1 cellular context compared by ENCODE assay signal in the genomic region with DNA sequence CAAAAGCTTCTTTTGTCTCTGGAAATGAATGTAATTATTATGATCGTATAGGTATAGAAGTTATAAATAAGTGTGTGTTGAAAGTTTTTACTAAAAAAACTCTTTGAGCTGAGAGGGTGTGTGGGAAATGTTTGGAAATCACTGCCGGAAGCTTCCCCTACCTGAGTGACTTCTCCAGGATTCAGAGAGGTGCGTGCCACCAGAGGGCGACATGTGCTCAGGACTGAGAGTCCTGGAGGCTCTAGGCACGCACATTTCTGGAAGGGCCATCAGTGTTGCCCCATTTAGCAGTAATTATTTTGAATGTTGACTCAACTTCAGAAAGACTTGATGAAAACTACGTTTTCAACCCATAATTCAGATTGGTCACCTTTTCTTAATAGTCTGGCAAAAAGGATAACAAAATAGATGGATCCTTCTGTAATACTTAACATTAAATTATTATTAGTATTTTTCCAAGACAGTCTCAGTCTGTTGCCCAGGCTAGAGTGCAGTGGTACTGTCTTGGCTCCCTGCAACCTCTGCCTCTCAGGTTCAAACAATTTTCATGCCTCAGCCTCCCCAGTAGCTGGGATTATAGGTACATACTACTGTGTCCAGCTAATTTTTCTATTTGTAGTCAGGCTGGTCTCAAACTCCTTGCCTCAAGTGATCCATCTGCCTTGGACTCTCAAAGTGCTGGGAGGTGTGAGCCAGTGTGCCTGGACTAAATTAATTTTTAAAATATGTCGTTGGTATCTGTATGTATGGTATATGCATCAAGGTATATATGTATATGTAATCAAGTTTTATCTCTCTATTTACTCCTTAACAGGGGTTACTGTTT.
TF ChIP-seq lines count a peak whose summit lies in the region.

No MANE protein-coding gene starts in this region.

TF ChIP-seq in GM12878, 131 proteins besides CTCF, POLR2A, EP300 and RAD21 (continued from another document):
- TF ChIP-seq, protein P1, sequence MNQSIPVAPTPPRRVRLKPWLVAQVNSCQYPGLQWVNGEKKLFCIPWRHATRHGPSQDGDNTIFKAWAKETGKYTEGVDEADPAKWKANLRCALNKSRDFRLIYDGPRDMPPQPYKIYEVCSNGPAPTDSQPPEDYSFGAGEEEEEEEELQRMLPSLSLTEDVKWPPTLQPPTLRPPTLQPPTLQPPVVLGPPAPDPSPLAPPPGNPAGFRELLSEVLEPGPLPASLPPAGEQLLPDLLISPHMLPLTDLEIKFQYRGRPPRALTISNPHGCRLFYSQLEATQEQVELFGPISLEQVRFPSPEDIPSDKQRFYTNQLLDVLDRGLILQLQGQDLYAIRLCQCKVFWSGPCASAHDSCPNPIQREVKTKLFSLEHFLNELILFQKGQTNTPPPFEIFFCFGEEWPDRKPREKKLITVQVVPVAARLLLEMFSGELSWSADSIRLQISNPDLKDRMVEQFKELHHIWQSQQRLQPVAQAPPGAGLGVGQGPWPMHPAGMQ (IDR thresholded peaks at IDR 0.05; ENCODE audit: borderline replicate concordance) = no peak
TF ChIP-seq in GM12878: peak in this region for 4.
